ENCODE assay signal across 8 cellular contexts in the genomic region with DNA sequence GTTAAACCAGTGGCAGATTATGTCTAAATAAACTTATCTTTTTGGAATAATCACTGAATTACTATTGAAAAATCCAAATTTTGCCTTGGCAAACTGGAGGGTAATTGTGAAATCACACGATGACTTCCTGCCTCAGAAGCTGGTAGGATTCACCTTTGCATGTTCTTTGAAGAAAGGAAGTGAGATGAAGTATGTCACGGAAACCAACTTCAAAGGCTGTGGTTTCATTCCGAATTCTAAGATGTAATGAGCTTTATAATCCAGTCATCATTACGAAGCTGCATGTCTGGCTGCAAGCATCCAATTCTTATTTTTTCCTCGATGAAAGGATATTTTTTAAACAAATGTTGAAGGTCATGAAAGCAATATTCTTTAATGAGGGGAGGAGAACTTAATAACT. TPM values are rescaled to one million over a fixed set of nuclear protein-coding genes. Genes with fewer than 3 reads are reported as not detected.
A peak's percentile ranks its signal among the peaks of the same experiment; 100 is the strongest.
DNase-seq lines count a peak whose midpoint lies in the region; ATAC-seq and TF ChIP-seq lines count a peak whose summit lies in the region.

No MANE protein-coding gene starts in this region.

- H3K27me3 Mint-ChIP-seq in progenitor cell of endocrine pancreas, result peaks cover 32% of the 10 kb centered on the region

- intact Hi-C loops in sciatic nerve (cut with DNase I), result no loop called here

- H3K36me3 Mint-ChIP-seq in progenitor cell of endocrine pancreas (ENCODE audit: insufficient read depth), result no peaks in the 10 kb centered on the region

- no peaks in the 10 kb centered on the region for H3K27me3 ChIP-seq in GM06990 (replicated peaks; ENCODE audit: control insufficient read depth, insufficient read depth, low read length)

- H3K27ac Mint-ChIP-seq in progenitor cell of endocrine pancreas, result no peak overlapping the region

- no peak overlapping the region for H3K4me3 ChIP-seq in GM06990 (replicated peaks; ENCODE audit: low read depth, low read length)

- ATAC-seq in GM19467 (IDR thresholded peaks at IDR 0.05; ENCODE audit: unreplicated experiment) (peak; percentile 93), HG03432 (IDR thresholded peaks at IDR 0.05; ENCODE audit: unreplicated experiment) (peak; percentile 97), sciatic nerve (no peak)

- peaks cover 10% of the 10 kb centered on the region for H3K4me1 Mint-ChIP-seq in progenitor cell of endocrine pancreas (ENCODE audit: low read depth)

- peak; percentile 51 for DNase-seq in GM06990 (ENCODE audit: extremely low read depth, insufficient read length)
- DNase-seq in activated naive CD8-positive, alpha-beta T cell treated with anti-CD3 and anti-CD28 coated beads, Interleukin-2, amount 50 U/mL, for 16 hours (ENCODE audit: low read depth, low spot score), result peak; percentile 22
- DNase-seq in sciatic nerve (ENCODE audit: low spot score), result no peak
- no peak for DNase-seq in dedifferentiated amniotic fluid mesenchymal stem cell (ENCODE audit: extremely low spot score)
- no peak for DNase-seq in progenitor cell of endocrine pancreas (ENCODE audit: low spot score, unreplicated experiment)
- DNase-seq in stimulated activated CD4-positive, alpha-beta T cell treated with anti-CD3 and anti-CD28 coated beads, Interleukin-12 subunit alpha, Interleukin-12 subunit beta, amount 100 ng/mL, for 4 hours, result no peak

- H3K9me3 Mint-ChIP-seq in progenitor cell of endocrine pancreas (ENCODE audit: low read depth), result no peaks in the 10 kb centered on the region

- TF ChIP-seq CTCF in GM06990 (IDR thresholded peaks at IDR 0.05; ENCODE audit: insufficient read depth, low read length, poor library complexity, severe bottlenecking), result no peak
- TF ChIP-seq CTCF in progenitor cell of endocrine pancreas (IDR thresholded peaks at IDR 0.05; ENCODE audit: unreplicated experiment), result no peak

- no peak overlapping the region for H3K4me3 Mint-ChIP-seq in progenitor cell of endocrine pancreas (ENCODE audit: low read depth)

- no peaks in the 10 kb centered on the region for H3K36me3 ChIP-seq in GM06990 (ENCODE audit: control insufficient read depth, insufficient read depth, low read length)

RNA-seq across cellular contexts. Expression of a gene that starts 15.0 kb away (rescaled TPM):
- total RNA-seq in sciatic nerve, result not detected
- not detected in 2 replicates for total RNA-seq in progenitor cell of endocrine pancreas

Comparison
In these comparisons a context has a peak if more than half of its experiments do, and no peak if none do; other contexts are left out.
1. DNase-seq: peak in GM06990 (single experiment) and activated naive CD8-positive, alpha-beta T cell treated with anti-CD3 and anti-CD28 coated beads, Interleukin-2, amount 50 U/mL, for 16 hours (single experiment); none in sciatic nerve (single experiment), dedifferentiated amniotic fluid mesenchymal stem cell (single experiment), progenitor cell of endocrine pancreas (single experiment) and stimulated activated CD4-positive, alpha-beta T cell treated with anti-CD3 and anti-CD28 coated beads, Interleukin-12 subunit alpha, Interleukin-12 subunit beta, amount 100 ng/mL, for 4 hours (single experiment).